In genomic region chr1:206903687-206904086, GRCh38 we compare ENCODE assay signal across 2 cellular contexts.
TF ChIP-seq lines count a peak whose summit lies in the region.

No MANE protein-coding gene starts in this region.

TF ChIP-seq in IMR-90, 13 proteins besides CTCF, POLR2A, EP300 and RAD21:
- no peak for TF ChIP-seq CEBPB (IDR thresholded peaks at IDR 0.05; ENCODE audit: low read depth, low read length)
- TF ChIP-seq, protein P1, sequence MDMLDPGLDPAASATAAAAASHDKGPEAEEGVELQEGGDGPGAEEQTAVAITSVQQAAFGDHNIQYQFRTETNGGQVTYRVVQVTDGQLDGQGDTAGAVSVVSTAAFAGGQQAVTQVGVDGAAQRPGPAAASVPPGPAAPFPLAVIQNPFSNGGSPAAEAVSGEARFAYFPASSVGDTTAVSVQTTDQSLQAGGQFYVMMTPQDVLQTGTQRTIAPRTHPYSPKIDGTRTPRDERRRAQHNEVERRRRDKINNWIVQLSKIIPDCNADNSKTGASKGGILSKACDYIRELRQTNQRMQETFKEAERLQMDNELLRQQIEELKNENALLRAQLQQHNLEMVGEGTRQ (IDR thresholded peaks at IDR 0.05; ENCODE audit: low read depth, low read length), result no peak

TF ChIP-seq in GM12891, 5 proteins besides CTCF, POLR2A, EP300 and RAD21:
- TF ChIP-seq POU2F2 (IDR thresholded peaks at IDR 0.05; ENCODE audit: low read depth, low read length) (no peak), PAX5 (IDR thresholded peaks at IDR 0.05; ENCODE audit: insufficient read depth, low read length, severe bottlenecking) (no peak), POLR2AphosphoS5 (IDR thresholded peaks at IDR 0.05; ENCODE audit: low read depth, low read length) (no peak)
